In genomic region chr3:124002405-124003081, GRCh38 we compare ENCODE assay signal across 9 cellular contexts. TPM values are rescaled to one million over a fixed set of nuclear protein-coding genes. Genes with fewer than 3 reads are reported as not detected.
"Had no signal": no experiment of that assay in that cellular context is flagged by ENCODE, and none has a peak within 500 bp of the region (broad histone marks: within the 10 kb centered on the region; RNA-seq: fewer than 3 reads in every experiment).

No MANE protein-coding gene starts in this region.

RNA-seq across cellular contexts. Expression of gene ROPN1, which starts 10.6 kb away (rescaled TPM):
- total RNA-seq: activated B cell treated with CpG ODN at 0.5 μM for 24 hours; activated CD8-positive, alpha-beta T cell treated with anti-CD3 and anti-CD28 coated beads for 36 hours; activated T-cell treated with anti-CD3 and anti-CD28 coated beads, Interleukin-2, amount 50 U/mL, for 4 hours; activated T-helper 17 cell treated with anti-CD3 and anti-CD28 coated beads, Interleukin-2, amount 50 U/mL, for 72 hours; cardiac muscle cell; dermis blood vessel endothelial cell; fibroblast of lung; glomerular endothelial cell; T-helper 17 cell had no signal
